In the genomic region with DNA sequence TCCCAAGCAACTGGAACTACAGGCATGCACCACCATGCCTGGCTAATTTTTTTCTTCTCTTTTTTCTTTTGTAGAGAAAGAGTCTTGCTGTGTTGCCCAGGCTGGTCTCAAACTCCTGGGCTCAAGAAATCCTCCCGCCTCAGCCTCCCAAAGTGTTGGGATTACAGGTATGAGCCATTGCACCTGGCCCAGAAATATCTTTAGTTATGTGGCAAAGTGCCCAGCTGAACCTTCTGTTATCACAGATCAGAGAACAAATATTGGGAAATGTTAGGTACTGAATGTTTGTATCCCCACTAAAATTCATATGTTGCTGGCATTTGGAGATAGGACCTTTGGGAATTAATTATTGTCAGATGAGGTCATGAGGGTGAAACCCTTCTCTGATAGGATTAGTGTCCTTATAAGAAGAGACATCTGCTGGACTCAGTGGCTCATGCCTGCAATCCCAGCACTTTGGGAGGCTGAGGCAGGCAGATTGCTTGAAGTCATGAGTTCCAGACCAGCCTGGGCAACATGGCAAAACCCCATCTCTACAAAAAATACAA, we compare ENCODE assay signal across 5 cellular contexts.
DNase-seq lines count a peak whose midpoint lies in the region; ATAC-seq, FAIRE-seq and TF ChIP-seq lines count a peak whose summit lies in the region.
"Not testable (repeated sequence)": the region's sequence is repeated elsewhere in the genome, so short reads cannot be mapped to it uniquely, and the experiment has no call there.

No MANE protein-coding gene starts in this region.

- H3K79me2 ChIP-seq in HepG2 (ENCODE audit: insufficient read depth, low read length) = not testable (repeated sequence)

- not testable (repeated sequence) for H3K27ac ChIP-seq in body of pancreas; HepG2 (ENCODE audit: extremely low read length, insufficient read depth, low read length); right lobe of liver; stomach

- in situ Hi-C loops in HepG2 (cut with HindIII; ENCODE audit: extremely low pct_ligation_motif_present, low pct_unique_long_range_greater_than_20kb) = not testable (repeated sequence)

- CTCF ChIA-PET in HepG2 (lab: Yijun Ruan, JAX; ENCODE audit: low intra/inter-chr PET ratio, low total read pairs) = not testable (repeated sequence)

- DNase-seq in NCI-H2171 treated with DMSO at 0.1 percent for 48 hours (lab: John Stamatoyannopoulos, UW) (peak; percentile 25), body of pancreas (peak; percentile 41 to 54 (median 42)), HepG2 (ENCODE audit: low spot score) (peak; percentile 47), stomach (peak; percentile 71)
- not testable (repeated sequence) for DNase-seq in right lobe of liver

- H3K4me2 ChIP-seq in HepG2 (ENCODE audit: low read depth, low read length) = not testable (repeated sequence)

- not testable (repeated sequence) for H4K20me1 ChIP-seq in HepG2 (ENCODE audit: insufficient read depth, low read length)

- H3K4me1 ChIP-seq in body of pancreas, right lobe of liver, stomach: not testable (repeated sequence)
- H3K4me1 ChIP-seq in HepG2 (ENCODE audit: insufficient read depth, low read length) = peaks cover 45% of the 10 kb centered on the region

- not testable (repeated sequence) for TF ChIP-seq RAD21 in HepG2 (CRISPR knock-in tag; IDR thresholded peaks at IDR 0.05)

- TF ChIP-seq CTCF in body of pancreas (IDR thresholded peaks at IDR 0.05); HepG2 (CRISPR knock-in tag; IDR thresholded peaks at IDR 0.05); right lobe of liver (IDR thresholded peaks at IDR 0.05); stomach (IDR thresholded peaks at IDR 0.05): not testable (repeated sequence)

- H2AFZ ChIP-seq in HepG2 (ENCODE audit: low read length) = not testable (repeated sequence)

- not testable (repeated sequence) for FAIRE-seq in HepG2 (lab: Jason Lieb, UNC)

- not testable (repeated sequence) for H3K9me3 ChIP-seq in body of pancreas; HepG2 (ENCODE audit: low read length); right lobe of liver; stomach

- not testable (repeated sequence) for BruUV-seq in HepG2 (replicated peaks; lab: Mats Ljungman, UMichigan)

- H3K9ac ChIP-seq in HepG2 (ENCODE audit: insufficient read depth, low read depth, low read length) = not testable (repeated sequence)

- 61 to 69% methylated on average over 1 of the region's 1 CpG for WGBS in body of pancreas, 2 donors
- 13% methylated on average over 1 of the region's 1 CpG for WGBS in HepG2 (ENCODE audit: low lambda C conversion rate)
- 67% methylated on average over 1 of the region's 1 CpG for WGBS in right lobe of liver (ENCODE audit: insufficient coverage, low coverage, low lambda C conversion rate, missing lambda C conversion rate)
- WGBS in stomach, 5 donors = 31 to 57% (median 42%) methylated on average over 1 of the region's 1 CpG

- H3K36me3 ChIP-seq in body of pancreas (replicated peaks in 1 of 2; ENCODE audit: insufficient read depth in 1 of 2, low read depth in 2 of 2); HepG2 (replicated peaks in 1 of 2; ENCODE audit: control insufficient read depth in 1 of 2, insufficient read depth in 2 of 2, low read length in 2 of 2); right lobe of liver; stomach: not testable (repeated sequence)

- H3K27me3 ChIP-seq in body of pancreas; HepG2 (ENCODE audit: control insufficient read depth in 1 of 2, insufficient read depth in 2 of 2, low read length in 2 of 2); right lobe of liver; stomach: not testable (repeated sequence)

- ATAC-seq in body of pancreas = peak; percentile 36
- not testable (repeated sequence) for ATAC-seq in HepG2
- peak in 3 of 4 donors; percentile 37 to 79 (median 50) for ATAC-seq in right lobe of liver

- not testable (repeated sequence) for TF ChIP-seq EP300 in HepG2 (IDR thresholded peaks at IDR 0.05; ENCODE audit: low read depth in 2 of 2, low read length in 2 of 2); HepG2 (CRISPR knock-in tag; IDR thresholded peaks at IDR 0.05; ENCODE audit: borderline replicate concordance); stomach (IDR thresholded peaks at IDR 0.05)

- POLR2A ChIA-PET in HepG2 (lab: Yijun Ruan, JAX) = not testable (repeated sequence)

- not testable (repeated sequence) for H3K4me3 ChIP-seq in body of pancreas; HepG2 (replicated peaks in 1 of 3; ENCODE audit: insufficient read depth in 1 of 3, low read depth in 2 of 3, low read length in 3 of 3); right lobe of liver; stomach

- not testable (repeated sequence) for TF ChIP-seq POLR2A in body of pancreas (IDR thresholded peaks at IDR 0.05); HepG2 (IDR thresholded peaks at IDR 0.05; ENCODE audit: insufficient read depth in 1 of 2, low read depth in 2 of 2, low read length in 2 of 2); right lobe of liver (IDR thresholded peaks at IDR 0.05); stomach (IDR thresholded peaks at IDR 0.05)

- intact Hi-C loops in body of pancreas (cut with DNase I); HepG2 (cut with micrococcal nuclease; ENCODE audit: unreplicated experiment); stomach (cut with DNase I; ENCODE audit: low total_unique reads): not testable (repeated sequence)
- intact Hi-C loops in right lobe of liver (cut with DNase I) = loop anchor here in 1 of 2 donors (10.0 kb wide), 1 partner anchor 69 kb away; no protein-coding TSS in a partner anchor

TF ChIP-seq in HepG2, 621 proteins besides CTCF, POLR2A, EP300 and RAD21:
- 0 out of 2 replicates have a peak, but pooled peaks have one; percentile 17 for TF ChIP-seq HMG20A (CRISPR knock-in tag; IDR thresholded peaks at IDR 0.05; ENCODE audit: borderline replicate concordance)
TF ChIP-seq in HepG2: peak in this region for 1; not testable (repeated sequence) for 620.
